In genomic region chr2:101986804-101987740, GRCh38 we compare ENCODE assay signal across 19 cellular contexts. TPM values are rescaled to one million over a fixed set of nuclear protein-coding genes. Genes with fewer than 3 reads are reported as not detected.
DNase-seq lines count a peak whose midpoint lies in the region; ATAC-seq and TF ChIP-seq lines count a peak whose summit lies in the region.
"Had no signal": no experiment of that assay in that cellular context is flagged by ENCODE, and none has a peak within 500 bp of the region (broad histone marks: within the 10 kb centered on the region; RNA-seq: fewer than 3 reads in every experiment).

No MANE protein-coding gene starts in this region.

- H3K4me2 ChIP-seq in PC-9 (peak overlapping the region; percentile 64; the same call in 1 of the 2 replicates), hepatocyte (peak overlapping the region; percentile 23), parathyroid adenoma (ENCODE audit: low read length) (no peak overlapping the region)

- intact Hi-C loops in Caco-2 (cut with micrococcal nuclease; ENCODE audit: unreplicated experiment): loop anchor here (5.0 kb wide), 1 partner anchor 645 kb away; no protein-coding TSS in a partner anchor
- intact Hi-C loops in PC-9 (cut with micrococcal nuclease; ENCODE audit: unreplicated experiment): loop anchor here (5.0 kb wide), 1 partner anchor 470 kb away; no protein-coding TSS in a partner anchor

- no peaks in the 10 kb centered on the region; the same call in 1 of the 2 replicates for H3K79me2 ChIP-seq in PC-9 (ENCODE audit: low read depth)
- no peaks in the 10 kb centered on the region for H3K79me2 ChIP-seq in hepatocyte
- no peaks in the 10 kb centered on the region for H3K79me2 ChIP-seq in parathyroid adenoma

- no peak overlapping the region for H3K9ac ChIP-seq in parathyroid adenoma
- H3K9ac ChIP-seq: GM23248 had no signal

- BruUV-seq in Caco-2 (replicated peaks; lab: Mats Ljungman, UMichigan): no TSS peak
- no TSS peak for BruUV-seq in PC-9 (replicated peaks; lab: Mats Ljungman, UMichigan)

- H3K4me1 Mint-ChIP-seq in Caco-2 (ENCODE audit: low read depth, unreplicated experiment): peaks cover 40% of the 10 kb centered on the region

- H3K9me3 ChIP-seq in Caco-2: no peaks in the 10 kb centered on the region
- no peaks in the 10 kb centered on the region for H3K9me3 ChIP-seq in PC-9 (ENCODE audit: insufficient read depth, low read depth)
- H3K9me3 ChIP-seq in hepatocyte (ENCODE audit: low read depth): no peaks in the 10 kb centered on the region
- H3K9me3 ChIP-seq in parathyroid adenoma (ENCODE audit: control insufficient read depth, low read length): no peaks in the 10 kb centered on the region
- H3K9me3 ChIP-seq: lower lobe of right lung had no signal

- POLR2A ChIA-PET in Caco-2 (lab: Charles Lee) (interaction anchor here (0.6 kb wide), 1 partner anchor 77 kb away, joined by 3 read pairs; no protein-coding TSS in a partner anchor), PC-9 (lab: Charles Lee; ENCODE audit: unreplicated experiment) (no interaction called here)

- CTCF ChIA-PET in Caco-2 (lab: Charles Lee) (interaction anchor here (1.2 to 2.0 kb wide), 3 partner anchors 12 to 103 kb away, joined by 4 to 7 read pairs (median 5); no protein-coding TSS in a partner anchor), PC-9 (lab: Charles Lee) (interaction anchor here (0.9 kb wide), 1 partner anchor 19 kb away, joined by 3 read pairs; no protein-coding TSS in a partner anchor)

- no peak for ATAC-seq in GM21529 (IDR thresholded peaks at IDR 0.05; ENCODE audit: unreplicated experiment)
- ATAC-seq: lower lobe of right lung had no signal

- peak overlapping the region; percentile 26 for H3K27ac Mint-ChIP-seq in Caco-2 (ENCODE audit: unreplicated experiment)
- H3K27ac Mint-ChIP-seq: activated naive CD4-positive, alpha-beta T cell treated with anti-CD3 and anti-CD28 coated beads for 36 hours; nephron had no signal

- peaks cover 5% of the 10 kb centered on the region for H3K36me3 Mint-ChIP-seq in Caco-2 (ENCODE audit: insufficient read depth, unreplicated experiment)

- H2AFZ ChIP-seq in PC-9: no peak overlapping the region
- H2AFZ ChIP-seq in hepatocyte: no peak overlapping the region
- peak overlapping the region; percentile 13 for H2AFZ ChIP-seq in parathyroid adenoma
- H2AFZ ChIP-seq: GM23248 had no signal

- TF ChIP-seq CTCF in Caco-2 (IDR thresholded peaks at IDR 0.05; ENCODE audit: insufficient read depth in 1 of 2, low read depth in 1 of 2, low read length in 1 of 2, severe bottlenecking in 1 of 2, unreplicated experiment in 1 of 2): no peak
- TF ChIP-seq CTCF in PC-9 (conservative IDR thresholded peaks at IDR 0.05): no peak
- no peak for TF ChIP-seq CTCF in hepatocyte (IDR thresholded peaks at IDR 0.05; ENCODE audit: poor library complexity)
- TF ChIP-seq CTCF in parathyroid adenoma (IDR thresholded peaks at IDR 0.05): no peak

- H3F3A ChIP-seq in PC-9 (ENCODE audit: insufficient read depth, low read depth): peaks cover 48% of the 10 kb centered on the region

- H3K9me2 ChIP-seq in PC-9 (ENCODE audit: insufficient read depth) (no peaks in the 10 kb centered on the region), hepatocyte (replicated peaks; ENCODE audit: insufficient read depth) (no peaks in the 10 kb centered on the region)

- peaks cover 53% of the 10 kb centered on the region for H3K4me1 ChIP-seq in Caco-2
- H3K4me1 ChIP-seq in PC-9 (replicated peaks; ENCODE audit: insufficient read depth): peaks cover 62% of the 10 kb centered on the region
- H3K4me1 ChIP-seq in hepatocyte (ENCODE audit: insufficient read depth): peaks cover 16% of the 10 kb centered on the region
- peaks cover 42% of the 10 kb centered on the region for H3K4me1 ChIP-seq in parathyroid adenoma
- H3K4me1 ChIP-seq: lower lobe of right lung had no signal

- DNase-seq in Caco-2 (no peak), PC-9 (no peak), hepatocyte (ENCODE audit: low spot score) (no peak), NOMO-1 (lab: John Stamatoyannopoulos, UW; ENCODE audit: unreplicated experiment in 2 of 2) (no peak), DMS79 treated with DMSO at 0.1 percent for 48 hours (lab: John Stamatoyannopoulos, UW) (no peak)
- DNase-seq: activated naive CD4-positive, alpha-beta T cell treated with anti-CD3 and anti-CD28 coated beads for 36 hours; effector CD4-positive, alpha-beta T cell; lower lobe of right lung; NCI-H1436 treated with DMSO at 0.1 percent for 48 hours; NCI-H226 had no signal

- no peaks in the 10 kb centered on the region for H3K36me3 ChIP-seq in Caco-2 (ENCODE audit: control insufficient read depth, insufficient read depth, low read length)
- H3K36me3 ChIP-seq in PC-9 (ENCODE audit: low read depth): no peaks in the 10 kb centered on the region
- no peaks in the 10 kb centered on the region for H3K36me3 ChIP-seq in hepatocyte (replicated peaks; ENCODE audit: insufficient read depth, low read depth)
- no peaks in the 10 kb centered on the region for H3K36me3 ChIP-seq in parathyroid adenoma (ENCODE audit: control insufficient read depth, insufficient read depth, low read length)
- H3K36me3 ChIP-seq: lower lobe of right lung had no signal

- H3K4me3 ChIP-seq in Caco-2 (ENCODE audit: low read depth, low read length): no peak overlapping the region
- no peak overlapping the region for H3K4me3 ChIP-seq in PC-9
- no peak overlapping the region for H3K4me3 ChIP-seq in hepatocyte
- H3K4me3 ChIP-seq in parathyroid adenoma (ENCODE audit: low read depth, low read length): no peak overlapping the region
- H3K4me3 ChIP-seq: GM23248, lower lobe of right lung, SK-N-MC had no signal

- H3K27me3 ChIP-seq in Caco-2 (replicated peaks; ENCODE audit: control insufficient read depth, insufficient read depth, low read length): no peaks in the 10 kb centered on the region
- no peaks in the 10 kb centered on the region for H3K27me3 ChIP-seq in PC-9 (ENCODE audit: insufficient read depth, low read depth)
- no peaks in the 10 kb centered on the region for H3K27me3 ChIP-seq in hepatocyte
- H3K27me3 ChIP-seq in parathyroid adenoma (ENCODE audit: control insufficient read depth, insufficient read depth, low read length): no peaks in the 10 kb centered on the region

- no peaks in the 10 kb centered on the region for H4K20me1 ChIP-seq in PC-9 (ENCODE audit: insufficient read depth)
- H4K20me1 ChIP-seq in hepatocyte (ENCODE audit: insufficient read depth, poor library complexity, severe bottlenecking): no peaks in the 10 kb centered on the region

- H3K27me3 Mint-ChIP-seq in Caco-2 (ENCODE audit: insufficient read depth, unreplicated experiment): peaks cover under 1% of the 10 kb centered on the region

- H3K27ac ChIP-seq in PC-9 (0 out of 2 replicates have a peak overlapping the region, but pooled peaks have one; percentile 93), hepatocyte (peak overlapping the region; percentile 29), parathyroid adenoma (peak overlapping the region; percentile 64)
- H3K27ac ChIP-seq: C4-2B, GM23248, lower lobe of right lung, SK-N-MC had no signal

- H3K9me3 Mint-ChIP-seq in Caco-2 (ENCODE audit: unreplicated experiment): peaks cover 6% of the 10 kb centered on the region
- H3K9me3 Mint-ChIP-seq: activated naive CD4-positive, alpha-beta T cell treated with anti-CD3 and anti-CD28 coated beads for 36 hours; nephron had no signal

- no peak overlapping the region for H3K4me3 Mint-ChIP-seq in Caco-2 (ENCODE audit: unreplicated experiment)
- H3K4me3 Mint-ChIP-seq: activated naive CD4-positive, alpha-beta T cell treated with anti-CD3 and anti-CD28 coated beads for 36 hours; nephron had no signal

- WGBS in hepatocyte (ENCODE audit: low lambda C conversion rate, missing lambda C conversion rate): 67% methylated on average over 9 of the region's 9 CpGs

RNA-seq across cellular contexts. Expression of gene IL1R2, which starts 4.7 kb away (rescaled TPM):
- total RNA-seq in Caco-2 (2022): 10.1 and 15.5 TPM in 2 replicates
- total RNA-seq in PC-9 (2021): 3.3 and 3.8 TPM in 2 replicates
- 1.3 and 10.5 TPM in 2 replicates for total RNA-seq in hepatocyte
- 5.8 and 11.4 TPM in 2 replicates for polyA plus RNA-seq in hepatocyte
- total RNA-seq: bronchial epithelial cell, OCI-LY7, temporal lobe had no signal

Comparison
In these comparisons a context has a peak if more than half of its experiments do, and no peak if none do; other contexts are left out.
1. H3K27ac ChIP-seq: peak in every context shown above with its lines; median percentile 93 in PC-9; 64 in parathyroid adenoma; 29 in hepatocyte.